ENCODE assay signal across 14 cellular contexts in genomic region chr11:47932544-47932943, GRCh38. TPM values are rescaled to one million over a fixed set of nuclear protein-coding genes. Genes with fewer than 3 reads are reported as not detected.
A peak's percentile ranks its signal among the peaks of the same experiment; 100 is the strongest.
DNase-seq lines count a peak whose midpoint lies in the region; ATAC-seq, FAIRE-seq and TF ChIP-seq lines count a peak whose summit lies in the region.
"Had no signal": no experiment of that assay in that cellular context is flagged by ENCODE, and none has a peak within 500 bp of the region (broad histone marks: within the 10 kb centered on the region; RNA-seq: fewer than 3 reads in every experiment).

No MANE protein-coding gene starts in this region.

- no peak overlapping the region for H3K4me2 ChIP-seq in GM12878 (ENCODE audit: control insufficient read depth, insufficient read depth)
- H3K4me2 ChIP-seq: BLaER1 had no signal

- H3K4me1 Mint-ChIP-seq in activated naive CD8-positive, alpha-beta T cell treated with anti-CD3 and anti-CD28 coated beads, Interleukin-2, amount 50 U/mL, for 24 hours: peaks cover 25% of the 10 kb centered on the region
- H3K4me1 Mint-ChIP-seq in activated naive CD8-positive, alpha-beta T cell treated with anti-CD3 and anti-CD28 coated beads for 36 hours: peaks cover 15% of the 10 kb centered on the region
- H3K4me1 Mint-ChIP-seq in HFFc6 (ENCODE audit: low read depth): peaks cover 17% of the 10 kb centered on the region

- no peak for TF ChIP-seq EP300 in GM12878 (IDR thresholded peaks at IDR 0.05; ENCODE audit: borderline replicate concordance in 1 of 2, control insufficient read depth in 1 of 2, low read depth in 2 of 2, low read length in 2 of 2)

- H3K9me3 Mint-ChIP-seq in activated naive CD8-positive, alpha-beta T cell treated with anti-CD3 and anti-CD28 coated beads, Interleukin-2, amount 50 U/mL, for 24 hours: no peaks in the 10 kb centered on the region
- H3K9me3 Mint-ChIP-seq in activated naive CD8-positive, alpha-beta T cell treated with anti-CD3 and anti-CD28 coated beads for 36 hours: no peaks in the 10 kb centered on the region
- H3K9me3 Mint-ChIP-seq in HFFc6: no peaks in the 10 kb centered on the region
- H3K9me3 Mint-ChIP-seq: CD8-positive, alpha-beta memory T cell had no signal

- TF ChIP-seq RAD21 in GM12878 (IDR thresholded peaks at IDR 0.05; ENCODE audit: insufficient read depth, low read depth, low read length): no peak

- no peak overlapping the region for H3K9ac ChIP-seq in GM12878 (ENCODE audit: control insufficient read depth, insufficient read depth, low read length)
- H3K9ac ChIP-seq: BLaER1 had no signal

- in situ Hi-C loops in GM12878 (cut with MboI): loop anchor here (10.0 to 25.0 kb wide), 2 partner anchors 172 to 380 kb away; partner anchors contain the start of genes OR4C3 and OR4S1

- no peak overlapping the region for H3K27ac Mint-ChIP-seq in activated naive CD8-positive, alpha-beta T cell treated with anti-CD3 and anti-CD28 coated beads, Interleukin-2, amount 50 U/mL, for 24 hours
- H3K27ac Mint-ChIP-seq in activated naive CD8-positive, alpha-beta T cell treated with anti-CD3 and anti-CD28 coated beads for 36 hours: no peak overlapping the region
- H3K27ac Mint-ChIP-seq in HFFc6: peak overlapping the region; percentile 85; the same call in 1 of the 2 replicates

- no peaks in the 10 kb centered on the region for H3K36me3 ChIP-seq in GM12878 (ENCODE audit: control insufficient read depth in 2 of 2, insufficient read depth in 2 of 2, low read length in 1 of 2)
- H3K36me3 ChIP-seq: BLaER1 had no signal

- TF ChIP-seq POLR2A in GM12878 (IDR thresholded peaks at IDR 0.05; ENCODE audit: low read depth, low read length): no peak

- no peak overlapping the region for H3K27ac ChIP-seq in GM12878 (ENCODE audit: control insufficient read depth, insufficient read depth)
- H3K27ac ChIP-seq: BLaER1 had no signal

- SMC1A ChIA-PET in GM12878 (lab: Charles Lee; ENCODE audit: uncharacterized antibody, unreplicated experiment): interaction anchor here (0.7 to 12.1 kb wide), 11 partner anchors 8 to 177 kb away, joined by 3 to 234 read pairs (median 3); no protein-coding TSS in a partner anchor

- TF ChIP-seq CTCF in HFFc6 (IDR thresholded peaks at IDR 0.05) (no peak), GM12878 (IDR thresholded peaks at IDR 0.05 in 2 of 3, conservative IDR thresholded peaks at IDR 0.05 in 1 of 3; ENCODE audit: control insufficient read depth in 2 of 3, extremely low read depth in 1 of 3, insufficient read depth in 1 of 3, low read depth in 3 of 3, low read length in 3 of 3) (no peak), GM10266 (IDR thresholded peaks at IDR 0.05; ENCODE audit: control insufficient read depth, insufficient read depth, low read depth, missing control alignments) (no peak)

- no peaks in the 10 kb centered on the region for H3K27me3 Mint-ChIP-seq in activated naive CD8-positive, alpha-beta T cell treated with anti-CD3 and anti-CD28 coated beads, Interleukin-2, amount 50 U/mL, for 24 hours
- no peaks in the 10 kb centered on the region for H3K27me3 Mint-ChIP-seq in activated naive CD8-positive, alpha-beta T cell treated with anti-CD3 and anti-CD28 coated beads for 36 hours
- peaks cover 3% of the 10 kb centered on the region for H3K27me3 Mint-ChIP-seq in HFFc6 (ENCODE audit: insufficient read depth)

- CTCF ChIA-PET in GM12878 (lab: Yijun Ruan, JAX): interaction anchor here (0.8 to 13.6 kb wide), 7 partner anchors 16 to 192 kb away, joined by 3 to 244 read pairs (median 3); no protein-coding TSS in a partner anchor

- intact Hi-C loops in GM12878 (cut with micrococcal nuclease; ENCODE audit: unreplicated experiment): loop anchor here (5.0 kb wide), 2 partner anchors 75 to 80 kb away; no protein-coding TSS in a partner anchor

- H3K36me3 Mint-ChIP-seq in activated naive CD8-positive, alpha-beta T cell treated with anti-CD3 and anti-CD28 coated beads, Interleukin-2, amount 50 U/mL, for 24 hours (ENCODE audit: low read depth): no peaks in the 10 kb centered on the region
- no peaks in the 10 kb centered on the region for H3K36me3 Mint-ChIP-seq in activated naive CD8-positive, alpha-beta T cell treated with anti-CD3 and anti-CD28 coated beads for 36 hours
- no peaks in the 10 kb centered on the region for H3K36me3 Mint-ChIP-seq in HFFc6 (ENCODE audit: low read depth)
- H3K36me3 Mint-ChIP-seq: CD8-positive, alpha-beta memory T cell had no signal

- no peaks in the 10 kb centered on the region for H4K20me1 ChIP-seq in GM12878 (ENCODE audit: control insufficient read depth, insufficient read depth)
- H4K20me1 ChIP-seq: BLaER1 had no signal

- no peak for FAIRE-seq in GM12878 (lab: Jason Lieb, UNC)
- FAIRE-seq: GM19239 had no signal

- no peaks in the 10 kb centered on the region for H3K79me2 ChIP-seq in GM12878 (ENCODE audit: control insufficient read depth, insufficient read depth, low read length)

- no TSS peak for BruUV-seq in GM12878 (replicated peaks; lab: Mats Ljungman, UMichigan)

- H3K4me3 Mint-ChIP-seq in activated naive CD8-positive, alpha-beta T cell treated with anti-CD3 and anti-CD28 coated beads, Interleukin-2, amount 50 U/mL, for 24 hours: no peak overlapping the region
- H3K4me3 Mint-ChIP-seq in activated naive CD8-positive, alpha-beta T cell treated with anti-CD3 and anti-CD28 coated beads for 36 hours: no peak overlapping the region
- H3K4me3 Mint-ChIP-seq in HFFc6: no peak overlapping the region
- H3K4me3 Mint-ChIP-seq: CD8-positive, alpha-beta memory T cell had no signal

- H3K4me1 ChIP-seq in GM12878 (ENCODE audit: control insufficient read depth, insufficient read depth, low read length): peaks cover 4% of the 10 kb centered on the region

- H2AFZ ChIP-seq in GM12878 (ENCODE audit: control insufficient read depth, low read depth, low read length): no peak overlapping the region

- POLR2A ChIA-PET in GM12878 (lab: Charles Lee): interaction anchor here (0.5 to 1.5 kb wide), 3 partner anchors 42 to 175 kb away, joined by 3 read pairs; no protein-coding TSS in a partner anchor

- peak; percentile 39 for ATAC-seq in activated naive CD8-positive, alpha-beta T cell treated with anti-CD3 and anti-CD28 coated beads, Interleukin-2, amount 50 U/mL, for 24 hours
- peak; percentile 54; the same call in 2 of the 3 replicates for ATAC-seq in GM12878

- RAD21 ChIA-PET in GM12878 (lab: Charles Lee; ENCODE audit: unreplicated experiment): interaction anchor here (0.7 to 9.6 kb wide), 8 partner anchors 12 to 192 kb away, joined by 3 to 171 read pairs (median 6); no protein-coding TSS in a partner anchor

- peaks cover 0 to 2% of the 10 kb centered on the region in 2 experiments; a peak in 2 of 4 replicates for H3K27me3 ChIP-seq in GM12878 (replicated peaks in 1 of 2; ENCODE audit: control insufficient read depth in 2 of 2, insufficient read depth in 2 of 2, low read length in 1 of 2)
- H3K27me3 ChIP-seq: BLaER1 had no signal

- no peak overlapping the region for H3K4me3 ChIP-seq in GM12878
- H3K4me3 ChIP-seq: BLaER1 had no signal

- no peaks in the 10 kb centered on the region for H3K9me3 ChIP-seq in GM12878 (replicated peaks; ENCODE audit: control insufficient read depth, insufficient read depth, low read length)
- H3K9me3 ChIP-seq: BLaER1 had no signal

- no peak for DNase-seq in activated naive CD8-positive, alpha-beta T cell treated with anti-CD3 and anti-CD28 coated beads, Interleukin-2, amount 50 U/mL, for 24 hours
- no peak for DNase-seq in activated naive CD8-positive, alpha-beta T cell treated with anti-CD3 and anti-CD28 coated beads for 36 hours
- DNase-seq in HFFc6: no peak
- no peak for DNase-seq in GM12878 (ENCODE audit: low read depth, low spot score)
- DNase-seq in NCI-H774 (lab: John Stamatoyannopoulos, UW): no peak
- DNase-seq in GM10266 (ENCODE audit: extremely low spot score): no peak
- no peak for DNase-seq in activated gamma-delta T cell treated with Interleukin-2 at 50 U/mL for 16 hours
- DNase-seq: CD8-positive, alpha-beta memory T cell; NCI-H1417; NCI-H2029; NCI-H2171 treated with DMSO at 0.1 percent for 48 hours; SIG-M5 had no signal

TF ChIP-seq in GM12878, 131 proteins besides CTCF, POLR2A, EP300 and RAD21:
- TF ChIP-seq NKRF (conservative IDR thresholded peaks at IDR 0.05) (no peak), JUNB (IDR thresholded peaks at IDR 0.05) (peak; percentile 46; the same call in 1 of the 2 replicates)

RNA-seq across cellular contexts. Expression of gene PTPRJ, which starts 47.8 kb away (rescaled TPM):
- total RNA-seq in activated naive CD8-positive, alpha-beta T cell treated with anti-CD3 and anti-CD28 coated beads for 36 hours: 10 to 100 TPM; 11.8 to 13.1 TPM
- total RNA-seq in HFFc6 (2021; fragmentation: NEBNext Ultra II Directional; extraction: Animal tissue kit (Norgen Biotek cat#: 25700)): 10 to 100 TPM; 15.7 to 20.8 (median 19.2) TPM
- total RNA-seq in GM12878 (2013; cell fraction: nucleolus; rRNA removed): 26.1 and 28.1 TPM in 2 replicates
- 10.3 and 11.6 TPM in 2 replicates for total RNA-seq in GM12878 (2014; rRNA removed)
- 13.5 and 14.2 TPM in 2 replicates for total RNA-seq in GM12878 (2014; rRNA removed; fragmentation: Illumina TruSeq; extraction: Trizol)
- total RNA-seq in GM12878 (2021): 21.0 and 22.4 TPM in 2 replicates
- polyA plus RNA-seq in GM12878 (2011; ENCODE audit: low read depth): 4.1 TPM
- polyA plus RNA-seq in GM12878 (2011; rRNA removed): 0.22 and 0.37 TPM in 2 replicates
- 0.10 and 0.15 TPM in 2 replicates for polyA plus RNA-seq in GM12878 (2011; cell fraction: cytosol; rRNA removed)
- polyA plus RNA-seq in GM12878 (2011; cell fraction: nucleus; rRNA removed): 0.15 and 0.34 TPM in 2 replicates
- 5.8 and 6.2 TPM in 2 replicates for polyA plus RNA-seq in GM12878 (2012)
- 11.0 and 11.7 TPM in 2 replicates for polyA plus RNA-seq in GM12878 (2014; fragmentation: Illumina TruSeq; extraction: Trizol)
- under 1 TPM; 0.77 to 0.91 TPM for polyA plus RNA-seq in GM12878 (2014; fragmentation: Nextera tagmentation; extraction: Ambion mirVana)
- polyA plus RNA-seq in GM12878 (2014; rRNA removed): 7.6 and 9.1 TPM in 2 replicates
- polyA plus RNA-seq in GM12878 (2016; fragmentation: Nextera tagmentation; extraction: Ambion mirVana): 1 to 10 TPM; 2.1 to 5.6 TPM
- polyA minus RNA-seq in GM12878 (2011; rRNA and poly(A)+ RNA removed): 0.15 TPM in 2 replicates
- 0.27 and 0.31 TPM in 2 replicates for polyA minus RNA-seq in GM12878 (2011; cell fraction: cytosol; rRNA and poly(A)+ RNA removed)
- under 0.01 and 0.19 TPM in 2 replicates for polyA minus RNA-seq in GM12878 (2011; cell fraction: nucleus; rRNA and poly(A)+ RNA removed)
